In genomic region chr12:96247567-96247962, GRCh38 we compare ENCODE assay signal across 1 cellular context.
TF ChIP-seq lines count a peak whose summit lies in the region.

No MANE protein-coding gene starts in this region.

TF ChIP-seq in GM12878, 131 proteins besides CTCF, POLR2A, EP300 and RAD21 (continued from another document):
- TF ChIP-seq CEBPZ (IDR thresholded peaks at IDR 0.05; ENCODE audit: low read depth, low read length) (no peak), ATF7 (IDR thresholded peaks at IDR 0.05; ENCODE audit: low read depth) (no peak), TBL1XR1 (IDR thresholded peaks at IDR 0.05; ENCODE audit: low read depth, low read length) (no peak), ZNF622 (IDR thresholded peaks at IDR 0.05) (no peak), CHD4 (IDR thresholded peaks at IDR 0.05) (no peak), NBN (IDR thresholded peaks at IDR 0.05) (no peak), ZBTB33 (IDR thresholded peaks at IDR 0.05) (no peak), PML (IDR thresholded peaks at IDR 0.05; ENCODE audit: low read length) (no peak), ZBTB40 (IDR thresholded peaks at IDR 0.05; ENCODE audit: borderline replicate concordance) (no peak), E2F8 (IDR thresholded peaks at IDR 0.05; ENCODE audit: low read depth, partially characterized antibody) (no peak), NFIC (IDR thresholded peaks at IDR 0.05; ENCODE audit: low read depth, low read length) (no peak), MTA2 (IDR thresholded peaks at IDR 0.05; ENCODE audit: low read depth) (no peak), IRF3 (IDR thresholded peaks at IDR 0.05) (no peak), CUX1 (IDR thresholded peaks at IDR 0.05; ENCODE audit: insufficient replicate concordance, low read depth, low read length) (no peak), ZNF274 (IDR thresholded peaks at IDR 0.05; ENCODE audit: insufficient read depth, insufficient read length) (no peak), RELA (IDR thresholded peaks at IDR 0.05; ENCODE audit: borderline replicate concordance, partially characterized antibody) (no peak)
